Comparison of ENCODE assay signal across 1 cellular context in the genomic region with DNA sequence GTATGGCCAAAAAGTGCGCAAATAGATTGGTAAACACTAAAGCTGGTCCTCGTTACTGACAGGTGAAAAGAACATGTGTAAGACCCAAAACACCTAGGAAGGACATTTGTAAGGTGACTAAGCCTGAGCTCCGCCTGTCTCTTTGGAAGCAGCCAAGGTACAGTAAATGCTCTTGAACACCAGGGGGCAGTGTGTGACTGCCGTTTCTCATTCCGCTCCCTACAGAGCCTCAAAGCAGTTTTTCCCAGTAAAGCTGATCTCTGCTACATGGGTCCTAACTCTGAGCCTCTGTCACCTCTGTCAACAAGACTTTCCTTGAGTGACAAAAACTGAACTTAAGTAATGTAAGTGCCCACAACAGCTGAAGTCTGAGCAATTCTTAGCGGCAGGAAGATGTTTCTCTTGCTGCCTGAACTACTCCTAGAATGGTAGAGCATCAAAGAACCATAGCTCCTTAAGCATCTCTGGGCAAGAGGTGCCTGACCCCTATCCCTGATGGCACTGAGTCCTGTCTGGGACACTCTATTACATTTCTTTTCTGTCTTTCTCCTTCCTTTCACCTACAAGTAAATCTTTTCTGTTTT.
A peak's percentile ranks its signal among the peaks of the same experiment; 100 is the strongest.
TF ChIP-seq lines count a peak whose summit lies in the region.

No MANE protein-coding gene starts in this region.

TF ChIP-seq in HepG2, 621 proteins besides CTCF, POLR2A, EP300 and RAD21 (continued from another document and continues in another):
- TF ChIP-seq, protein P1, sequence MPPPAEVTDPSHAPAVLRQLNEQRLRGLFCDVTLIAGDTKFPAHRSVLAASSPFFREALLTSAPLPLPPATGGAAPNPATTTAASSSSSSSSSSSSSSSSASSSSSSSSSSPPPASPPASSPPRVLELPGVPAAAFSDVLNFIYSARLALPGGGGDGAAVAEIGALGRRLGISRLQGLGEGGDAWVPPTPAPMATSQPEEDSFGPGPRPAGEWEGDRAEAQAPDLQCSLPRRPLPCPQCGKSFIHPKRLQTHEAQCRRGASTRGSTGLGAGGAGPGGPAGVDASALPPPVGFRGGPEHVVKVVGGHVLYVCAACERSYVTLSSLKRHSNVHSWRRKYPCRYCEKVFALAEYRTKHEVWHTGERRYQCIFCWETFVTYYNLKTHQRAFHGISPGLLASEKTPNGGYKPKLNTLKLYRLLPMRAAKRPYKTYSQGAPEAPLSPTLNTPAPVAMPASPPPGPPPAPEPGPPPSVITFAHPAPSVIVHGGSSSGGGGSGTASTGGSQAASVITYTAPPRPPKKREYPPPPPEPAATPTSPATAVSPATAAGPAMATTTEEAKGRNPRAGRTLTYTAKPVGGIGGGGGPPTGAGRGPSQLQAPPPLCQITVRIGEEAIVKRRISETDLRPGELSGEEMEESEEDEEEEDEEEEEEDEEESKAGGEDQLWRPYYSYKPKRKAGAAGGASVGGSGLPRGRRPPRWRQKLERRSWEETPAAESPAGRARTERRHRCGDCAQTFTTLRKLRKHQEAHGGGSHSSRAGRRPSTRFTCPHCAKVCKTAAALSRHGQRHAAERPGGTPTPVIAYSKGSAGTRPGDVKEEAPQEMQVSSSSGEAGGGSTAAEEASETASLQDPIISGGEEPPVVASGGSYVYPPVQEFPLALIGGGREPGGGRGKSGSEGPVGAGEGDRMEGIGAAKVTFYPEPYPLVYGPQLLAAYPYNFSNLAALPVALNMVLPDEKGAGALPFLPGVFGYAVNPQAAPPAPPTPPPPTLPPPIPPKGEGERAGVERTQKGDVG (CRISPR knock-in tag; IDR thresholded peaks at IDR 0.05; ENCODE audit: borderline replicate concordance), result no peak
- TF ChIP-seq TGIF2 (CRISPR knock-in tag; IDR thresholded peaks at IDR 0.05), result no peak
- TF ChIP-seq ZNF335 (CRISPR knock-in tag; IDR thresholded peaks at IDR 0.05), result no peak
- TF ChIP-seq RFXANK (CRISPR knock-in tag; IDR thresholded peaks at IDR 0.05), result no peak
- no peak for TF ChIP-seq ZNF451 (CRISPR knock-in tag; IDR thresholded peaks at IDR 0.05)
- no peak for TF ChIP-seq MEIS1 (CRISPR knock-in tag; IDR thresholded peaks at IDR 0.05; ENCODE audit: borderline replicate concordance)
- TF ChIP-seq ATM (IDR thresholded peaks at IDR 0.05; ENCODE audit: borderline replicate concordance), result no peak
- TF ChIP-seq ZNF678 (CRISPR knock-in tag; IDR thresholded peaks at IDR 0.05), result no peak
- 0 out of 2 replicates have a peak, but pooled peaks have one; percentile 21 for TF ChIP-seq KDM2A (CRISPR knock-in tag; IDR thresholded peaks at IDR 0.05; ENCODE audit: borderline replicate concordance, low read depth)
- TF ChIP-seq, protein P2, sequence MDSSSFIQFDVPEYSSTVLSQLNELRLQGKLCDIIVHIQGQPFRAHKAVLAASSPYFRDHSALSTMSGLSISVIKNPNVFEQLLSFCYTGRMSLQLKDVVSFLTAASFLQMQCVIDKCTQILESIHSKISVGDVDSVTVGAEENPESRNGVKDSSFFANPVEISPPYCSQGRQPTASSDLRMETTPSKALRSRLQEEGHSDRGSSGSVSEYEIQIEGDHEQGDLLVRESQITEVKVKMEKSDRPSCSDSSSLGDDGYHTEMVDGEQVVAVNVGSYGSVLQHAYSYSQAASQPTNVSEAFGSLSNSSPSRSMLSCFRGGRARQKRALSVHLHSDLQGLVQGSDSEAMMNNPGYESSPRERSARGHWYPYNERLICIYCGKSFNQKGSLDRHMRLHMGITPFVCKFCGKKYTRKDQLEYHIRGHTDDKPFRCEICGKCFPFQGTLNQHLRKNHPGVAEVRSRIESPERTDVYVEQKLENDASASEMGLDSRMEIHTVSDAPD (CRISPR knock-in tag; IDR thresholded peaks at IDR 0.05), result no peak
- no peak for TF ChIP-seq MYC (CRISPR knock-in tag; IDR thresholded peaks at IDR 0.05; ENCODE audit: borderline replicate concordance)
- TF ChIP-seq REPIN1 (CRISPR knock-in tag; IDR thresholded peaks at IDR 0.05; ENCODE audit: borderline replicate concordance, low read depth), result no peak
- TF ChIP-seq, protein P3, sequence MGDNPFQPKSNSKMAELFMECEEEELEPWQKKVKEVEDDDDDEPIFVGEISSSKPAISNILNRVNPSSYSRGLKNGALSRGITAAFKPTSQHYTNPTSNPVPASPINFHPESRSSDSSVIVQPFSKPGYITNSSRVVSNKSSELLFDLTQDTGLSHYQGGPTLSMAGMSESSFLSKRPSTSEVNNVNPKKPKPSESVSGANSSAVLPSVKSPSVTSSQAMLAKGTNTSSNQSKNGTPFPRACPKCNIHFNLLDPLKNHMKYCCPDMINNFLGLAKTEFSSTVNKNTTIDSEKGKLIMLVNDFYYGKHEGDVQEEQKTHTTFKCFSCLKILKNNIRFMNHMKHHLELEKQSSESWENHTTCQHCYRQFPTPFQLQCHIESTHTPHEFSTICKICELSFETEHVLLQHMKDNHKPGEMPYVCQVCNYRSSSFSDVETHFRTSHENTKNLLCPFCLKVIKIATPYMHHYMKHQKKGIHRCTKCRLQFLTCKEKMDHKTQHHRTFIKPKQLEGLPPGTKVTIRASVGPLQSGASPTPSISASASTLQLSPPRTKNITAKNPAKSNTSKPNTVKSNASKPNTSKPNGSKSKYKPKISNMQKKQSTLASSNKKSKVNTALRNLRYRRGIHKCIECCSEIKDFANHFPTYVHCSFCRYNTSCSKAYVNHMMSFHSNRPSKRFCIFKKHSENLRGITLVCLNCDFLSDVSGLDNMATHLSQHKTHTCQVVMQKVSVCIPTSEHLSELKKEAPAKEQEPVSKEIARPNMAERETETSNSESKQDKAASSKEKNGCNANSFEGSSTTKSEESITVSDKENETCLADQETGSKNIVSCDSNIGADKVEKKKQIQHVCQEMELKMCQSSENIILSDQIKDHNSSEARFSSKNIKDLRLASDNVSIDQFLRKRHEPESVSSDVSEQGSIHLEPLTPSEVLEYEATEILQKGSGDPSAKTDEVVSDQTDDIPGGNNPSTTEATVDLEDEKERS (CRISPR knock-in tag; IDR thresholded peaks at IDR 0.05), result no peak
- TF ChIP-seq, protein P4, sequence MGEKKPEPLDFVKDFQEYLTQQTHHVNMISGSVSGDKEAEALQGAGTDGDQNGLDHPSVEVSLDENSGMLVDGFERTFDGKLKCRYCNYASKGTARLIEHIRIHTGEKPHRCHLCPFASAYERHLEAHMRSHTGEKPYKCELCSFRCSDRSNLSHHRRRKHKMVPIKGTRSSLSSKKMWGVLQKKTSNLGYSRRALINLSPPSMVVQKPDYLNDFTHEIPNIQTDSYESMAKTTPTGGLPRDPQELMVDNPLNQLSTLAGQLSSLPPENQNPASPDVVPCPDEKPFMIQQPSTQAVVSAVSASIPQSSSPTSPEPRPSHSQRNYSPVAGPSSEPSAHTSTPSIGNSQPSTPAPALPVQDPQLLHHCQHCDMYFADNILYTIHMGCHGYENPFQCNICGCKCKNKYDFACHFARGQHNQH (CRISPR knock-in tag; IDR thresholded peaks at IDR 0.05), result no peak; the same call in 1 of the 2 replicates
- TF ChIP-seq, protein P5, sequence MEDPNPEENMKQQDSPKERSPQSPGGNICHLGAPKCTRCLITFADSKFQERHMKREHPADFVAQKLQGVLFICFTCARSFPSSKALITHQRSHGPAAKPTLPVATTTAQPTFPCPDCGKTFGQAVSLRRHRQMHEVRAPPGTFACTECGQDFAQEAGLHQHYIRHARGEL (CRISPR knock-in tag; IDR thresholded peaks at IDR 0.05), result no peak
- no peak for TF ChIP-seq TOE1 (CRISPR knock-in tag; IDR thresholded peaks at IDR 0.05)
- TF ChIP-seq, protein P6, sequence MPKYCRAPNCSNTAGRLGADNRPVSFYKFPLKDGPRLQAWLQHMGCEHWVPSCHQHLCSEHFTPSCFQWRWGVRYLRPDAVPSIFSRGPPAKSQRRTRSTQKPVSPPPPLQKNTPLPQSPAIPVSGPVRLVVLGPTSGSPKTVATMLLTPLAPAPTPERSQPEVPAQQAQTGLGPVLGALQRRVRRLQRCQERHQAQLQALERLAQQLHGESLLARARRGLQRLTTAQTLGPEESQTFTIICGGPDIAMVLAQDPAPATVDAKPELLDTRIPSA (CRISPR knock-in tag; IDR thresholded peaks at IDR 0.05; ENCODE audit: borderline replicate concordance), result no peak
- TF ChIP-seq MIER2 (CRISPR knock-in tag; IDR thresholded peaks at IDR 0.05), result no peak
- no peak for TF ChIP-seq NR2F1 (CRISPR knock-in tag; IDR thresholded peaks at IDR 0.05)
- no peak for TF ChIP-seq ELF1 (CRISPR knock-in tag; IDR thresholded peaks at IDR 0.05)
- TF ChIP-seq, protein P7, sequence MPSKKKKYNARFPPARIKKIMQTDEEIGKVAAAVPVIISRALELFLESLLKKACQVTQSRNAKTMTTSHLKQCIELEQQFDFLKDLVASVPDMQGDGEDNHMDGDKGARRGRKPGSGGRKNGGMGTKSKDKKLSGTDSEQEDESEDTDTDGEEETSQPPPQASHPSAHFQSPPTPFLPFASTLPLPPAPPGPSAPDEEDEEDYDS (CRISPR knock-in tag; IDR thresholded peaks at IDR 0.05), result 0 out of 2 replicates have a peak, but pooled peaks have one; percentile 22
- TF ChIP-seq, protein P8, sequence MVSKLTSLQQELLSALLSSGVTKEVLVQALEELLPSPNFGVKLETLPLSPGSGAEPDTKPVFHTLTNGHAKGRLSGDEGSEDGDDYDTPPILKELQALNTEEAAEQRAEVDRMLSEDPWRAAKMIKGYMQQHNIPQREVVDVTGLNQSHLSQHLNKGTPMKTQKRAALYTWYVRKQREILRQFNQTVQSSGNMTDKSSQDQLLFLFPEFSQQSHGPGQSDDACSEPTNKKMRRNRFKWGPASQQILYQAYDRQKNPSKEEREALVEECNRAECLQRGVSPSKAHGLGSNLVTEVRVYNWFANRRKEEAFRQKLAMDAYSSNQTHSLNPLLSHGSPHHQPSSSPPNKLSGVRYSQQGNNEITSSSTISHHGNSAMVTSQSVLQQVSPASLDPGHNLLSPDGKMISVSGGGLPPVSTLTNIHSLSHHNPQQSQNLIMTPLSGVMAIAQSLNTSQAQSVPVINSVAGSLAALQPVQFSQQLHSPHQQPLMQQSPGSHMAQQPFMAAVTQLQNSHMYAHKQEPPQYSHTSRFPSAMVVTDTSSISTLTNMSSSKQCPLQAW (CRISPR knock-in tag; IDR thresholded peaks at IDR 0.05), result peak; percentile 50; the same call in 1 of the 2 replicates
- no peak for TF ChIP-seq TCF12 (IDR thresholded peaks at IDR 0.05)
- no peak for TF ChIP-seq TCF12 (CRISPR knock-in tag; IDR thresholded peaks at IDR 0.05)
- TF ChIP-seq ZNF777 (CRISPR knock-in tag; IDR thresholded peaks at IDR 0.05), result no peak
- TF ChIP-seq, protein P9, sequence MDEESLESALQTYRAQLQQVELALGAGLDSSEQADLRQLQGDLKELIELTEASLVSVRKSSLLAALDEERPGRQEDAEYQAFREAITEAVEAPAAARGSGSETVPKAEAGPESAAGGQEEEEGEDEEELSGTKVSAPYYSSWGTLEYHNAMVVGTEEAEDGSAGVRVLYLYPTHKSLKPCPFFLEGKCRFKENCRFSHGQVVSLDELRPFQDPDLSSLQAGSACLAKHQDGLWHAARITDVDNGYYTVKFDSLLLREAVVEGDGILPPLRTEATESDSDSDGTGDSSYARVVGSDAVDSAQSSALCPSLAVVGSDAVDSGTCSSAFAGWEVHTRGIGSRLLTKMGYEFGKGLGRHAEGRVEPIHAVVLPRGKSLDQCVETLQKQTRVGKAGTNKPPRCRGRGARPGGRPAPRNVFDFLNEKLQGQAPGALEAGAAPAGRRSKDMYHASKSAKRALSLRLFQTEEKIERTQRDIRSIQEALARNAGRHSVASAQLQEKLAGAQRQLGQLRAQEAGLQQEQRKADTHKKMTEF (CRISPR knock-in tag; IDR thresholded peaks at IDR 0.05), result 0 out of 2 replicates have a peak, but pooled peaks have one; percentile 38
- TF ChIP-seq, protein P10, sequence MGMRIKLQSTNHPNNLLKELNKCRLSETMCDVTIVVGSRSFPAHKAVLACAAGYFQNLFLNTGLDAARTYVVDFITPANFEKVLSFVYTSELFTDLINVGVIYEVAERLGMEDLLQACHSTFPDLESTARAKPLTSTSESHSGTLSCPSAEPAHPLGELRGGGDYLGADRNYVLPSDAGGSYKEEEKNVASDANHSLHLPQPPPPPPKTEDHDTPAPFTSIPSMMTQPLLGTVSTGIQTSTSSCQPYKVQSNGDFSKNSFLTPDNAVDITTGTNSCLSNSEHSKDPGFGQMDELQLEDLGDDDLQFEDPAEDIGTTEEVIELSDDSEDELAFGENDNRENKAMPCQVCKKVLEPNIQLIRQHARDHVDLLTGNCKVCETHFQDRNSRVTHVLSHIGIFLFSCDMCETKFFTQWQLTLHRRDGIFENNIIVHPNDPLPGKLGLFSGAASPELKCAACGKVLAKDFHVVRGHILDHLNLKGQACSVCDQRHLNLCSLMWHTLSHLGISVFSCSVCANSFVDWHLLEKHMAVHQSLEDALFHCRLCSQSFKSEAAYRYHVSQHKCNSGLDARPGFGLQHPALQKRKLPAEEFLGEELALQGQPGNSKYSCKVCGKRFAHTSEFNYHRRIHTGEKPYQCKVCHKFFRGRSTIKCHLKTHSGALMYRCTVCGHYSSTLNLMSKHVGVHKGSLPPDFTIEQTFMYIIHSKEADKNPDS (CRISPR knock-in tag; IDR thresholded peaks at IDR 0.05), result no peak
- no peak for TF ChIP-seq RCOR2 (CRISPR knock-in tag; IDR thresholded peaks at IDR 0.05)
- TF ChIP-seq PAF1 (CRISPR knock-in tag; IDR thresholded peaks at IDR 0.05), result no peak
- TF ChIP-seq, protein P11, sequence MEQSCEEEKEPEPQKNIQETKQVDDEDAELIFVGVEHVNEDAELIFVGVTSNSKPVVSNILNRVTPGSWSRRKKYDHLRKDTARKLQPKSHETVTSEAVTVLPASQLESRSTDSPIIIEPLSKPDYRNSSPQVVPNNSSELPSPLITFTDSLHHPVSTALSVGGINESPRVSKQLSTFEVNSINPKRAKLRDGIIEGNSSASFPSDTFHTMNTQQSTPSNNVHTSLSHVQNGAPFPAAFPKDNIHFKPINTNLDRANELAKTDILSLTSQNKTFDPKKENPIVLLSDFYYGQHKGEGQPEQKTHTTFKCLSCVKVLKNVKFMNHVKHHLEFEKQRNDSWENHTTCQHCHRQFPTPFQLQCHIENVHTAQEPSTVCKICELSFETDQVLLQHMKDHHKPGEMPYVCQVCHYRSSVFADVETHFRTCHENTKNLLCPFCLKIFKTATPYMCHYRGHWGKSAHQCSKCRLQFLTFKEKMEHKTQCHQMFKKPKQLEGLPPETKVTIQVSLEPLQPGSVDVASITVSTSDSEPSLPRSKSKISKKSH (CRISPR knock-in tag; IDR thresholded peaks at IDR 0.05; ENCODE audit: borderline replicate concordance), result no peak
- TF ChIP-seq ZNF143 (CRISPR knock-in tag; IDR thresholded peaks at IDR 0.05), result no peak
- peak; percentile 45; the same call in 1 of the 2 replicates for TF ChIP-seq ERF (CRISPR knock-in tag; IDR thresholded peaks at IDR 0.05)
- TF ChIP-seq, protein P12, sequence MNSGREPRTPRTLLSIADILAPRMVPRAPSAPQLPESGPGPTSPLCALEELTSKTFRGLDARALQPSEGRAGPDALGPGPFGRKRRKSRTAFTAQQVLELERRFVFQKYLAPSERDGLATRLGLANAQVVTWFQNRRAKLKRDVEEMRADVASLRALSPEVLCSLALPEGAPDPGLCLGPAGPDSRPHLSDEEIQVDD (CRISPR knock-in tag; IDR thresholded peaks at IDR 0.05; ENCODE audit: borderline replicate concordance), result no peak
- TF ChIP-seq STAG1 (CRISPR knock-in tag; IDR thresholded peaks at IDR 0.05), result peak; percentile 91
- no peak for TF ChIP-seq KLF12 (CRISPR knock-in tag; IDR thresholded peaks at IDR 0.05; ENCODE audit: borderline replicate concordance)
- no peak for TF ChIP-seq ZNF644 (CRISPR knock-in tag; IDR thresholded peaks at IDR 0.05; ENCODE audit: low read depth)
- no peak for TF ChIP-seq HNRNPH1 (optimal IDR thresholded peaks at IDR 0.05; ENCODE audit: low read depth, low read length)
- TF ChIP-seq SOX5 (CRISPR knock-in tag; IDR thresholded peaks at IDR 0.05; ENCODE audit: borderline replicate concordance), result no peak
- TF ChIP-seq, protein P13, sequence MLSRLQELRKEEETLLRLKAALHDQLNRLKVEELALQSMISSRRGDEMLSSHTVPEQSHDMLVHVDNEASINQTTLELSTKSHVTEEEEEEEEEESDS (CRISPR knock-in tag; IDR thresholded peaks at IDR 0.05; ENCODE audit: borderline replicate concordance), result no peak
- TF ChIP-seq FOXC1 (CRISPR knock-in tag; IDR thresholded peaks at IDR 0.05; ENCODE audit: borderline replicate concordance), result no peak
- TF ChIP-seq FOXK2 (IDR thresholded peaks at IDR 0.05), result no peak
- TF ChIP-seq NFYB (CRISPR knock-in tag; IDR thresholded peaks at IDR 0.05), result no peak
